1 cellular context compared by ENCODE assay signal in genomic region chr11:18634140-18635032, GRCh38.
A peak's percentile ranks its signal among the peaks of the same experiment; 100 is the strongest.
TF ChIP-seq lines count a peak whose summit lies in the region.

A gene with protein sequence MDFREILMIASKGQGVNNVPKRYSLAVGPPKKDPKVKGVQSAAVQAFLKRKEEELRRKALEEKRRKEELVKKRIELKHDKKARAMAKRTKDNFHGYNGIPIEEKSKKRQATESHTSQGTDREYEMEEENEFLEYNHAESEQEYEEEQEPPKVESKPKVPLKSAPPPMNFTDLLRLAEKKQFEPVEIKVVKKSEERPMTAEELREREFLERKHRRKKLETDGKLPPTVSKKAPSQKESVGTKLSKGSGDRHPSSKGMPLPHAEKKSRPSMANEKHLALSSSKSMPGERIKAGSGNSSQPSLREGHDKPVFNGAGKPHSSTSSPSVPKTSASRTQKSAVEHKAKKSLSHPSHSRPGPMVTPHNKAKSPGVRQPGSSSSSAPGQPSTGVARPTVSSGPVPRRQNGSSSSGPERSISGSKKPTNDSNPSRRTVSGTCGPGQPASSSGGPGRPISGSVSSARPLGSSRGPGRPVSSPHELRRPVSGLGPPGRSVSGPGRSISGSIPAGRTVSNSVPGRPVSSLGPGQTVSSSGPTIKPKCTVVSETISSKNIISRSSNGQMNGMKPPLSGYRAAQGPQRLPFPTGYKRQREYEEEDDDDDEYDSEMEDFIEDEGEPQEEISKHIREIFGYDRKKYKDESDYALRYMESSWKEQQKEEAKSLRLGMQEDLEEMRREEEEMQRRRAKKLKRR (minus strand): TSS chr11:18634342. CDS start chr11:18634257, 85 bp downstream.

TF ChIP-seq in K562, 482 proteins besides CTCF, POLR2A, EP300 and RAD21 (continued from another document and continues in another):
- TF ChIP-seq, protein P1, sequence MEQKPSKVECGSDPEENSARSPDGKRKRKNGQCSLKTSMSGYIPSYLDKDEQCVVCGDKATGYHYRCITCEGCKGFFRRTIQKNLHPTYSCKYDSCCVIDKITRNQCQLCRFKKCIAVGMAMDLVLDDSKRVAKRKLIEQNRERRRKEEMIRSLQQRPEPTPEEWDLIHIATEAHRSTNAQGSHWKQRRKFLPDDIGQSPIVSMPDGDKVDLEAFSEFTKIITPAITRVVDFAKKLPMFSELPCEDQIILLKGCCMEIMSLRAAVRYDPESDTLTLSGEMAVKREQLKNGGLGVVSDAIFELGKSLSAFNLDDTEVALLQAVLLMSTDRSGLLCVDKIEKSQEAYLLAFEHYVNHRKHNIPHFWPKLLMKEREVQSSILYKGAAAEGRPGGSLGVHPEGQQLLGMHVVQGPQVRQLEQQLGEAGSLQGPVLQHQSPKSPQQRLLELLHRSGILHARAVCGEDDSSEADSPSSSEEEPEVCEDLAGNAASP (IDR thresholded peaks at IDR 0.05): no peak
- TF ChIP-seq CREM (IDR thresholded peaks at IDR 0.05; ENCODE audit: low read depth) (peak; percentile 99), SRF (CRISPR knock-in tag; IDR thresholded peaks at IDR 0.05) (no peak; a peak in 1 of 4 replicates), KAT2B (IDR thresholded peaks at IDR 0.05; ENCODE audit: low read depth, low read length) (no peak), CHD2 (IDR thresholded peaks at IDR 0.05; ENCODE audit: low read depth, low read length) (peak; percentile 89), HNRNPUL1 (IDR thresholded peaks at IDR 0.05; ENCODE audit: low read length) (no peak), RNF2 (IDR thresholded peaks at IDR 0.05) (peak; percentile 66; the same call in 1 of the 2 replicates), TCF7 (IDR thresholded peaks at IDR 0.05; ENCODE audit: borderline replicate concordance) (no peak), LARP7 (IDR thresholded peaks at IDR 0.05) (no peak), DMBX1 (CRISPR knock-in tag; IDR thresholded peaks at IDR 0.05; ENCODE audit: borderline replicate concordance) (0 out of 2 replicates have a peak, but pooled peaks have one; percentile 51), SP2 (IDR thresholded peaks at IDR 0.05; ENCODE audit: extremely low read depth, low read depth, low read length, poor library complexity, severe bottlenecking) (no peak), PRPF4 (IDR thresholded peaks at IDR 0.05; ENCODE audit: insufficient read depth, low read depth, low read length, poor library complexity, severe bottlenecking) (no peak), HIVEP1 (CRISPR knock-in tag; IDR thresholded peaks at IDR 0.05) (no peak), MIER1 (IDR thresholded peaks at IDR 0.05; ENCODE audit: low read depth) (no peak), HOXB6 (CRISPR knock-in tag; IDR thresholded peaks at IDR 0.05; ENCODE audit: borderline replicate concordance) (no peak), RBM14 (IDR thresholded peaks at IDR 0.05; ENCODE audit: borderline replicate concordance, insufficient read depth, low read depth, low read length) (no peak), ZNF57 (CRISPR knock-in tag; IDR thresholded peaks at IDR 0.05) (no peak), MED1 (CRISPR knock-in tag; IDR thresholded peaks at IDR 0.05; ENCODE audit: borderline replicate concordance) (no peak), ZBTB12 (CRISPR knock-in tag; IDR thresholded peaks at IDR 0.05) (peak; percentile 95), CBX3 (IDR thresholded peaks at IDR 0.05; ENCODE audit: borderline replicate concordance in 1 of 2, low read length in 2 of 2) (peak in 1 of 2 experiments; percentile 91; a peak in 2 of 3 replicates), CBFA2T2 (conservative IDR thresholded peaks at IDR 0.05) (no peak), GTF2E2 (tag; IDR thresholded peaks at IDR 0.05) (peak; percentile 69; the same call in 1 of the 2 replicates), FOXA3 (CRISPR knock-in tag; conservative IDR thresholded peaks at IDR 0.05 in 1 of 2, IDR thresholded peaks at IDR 0.05 in 1 of 2) (0 out of 4 replicates have a peak, but pooled peaks of 1 of the 2 experiments have one; percentile 21), SIX5 (IDR thresholded peaks at IDR 0.05; ENCODE audit: borderline replicate concordance in 1 of 2, insufficient read depth in 1 of 2, low read depth in 1 of 2, low read length in 2 of 2) (no peak), ZNF668 (CRISPR knock-in tag; IDR thresholded peaks at IDR 0.05) (no peak; the same call in 1 of the 2 replicates), SMARCA4 (IDR thresholded peaks at IDR 0.05) (no peak), ZNF764 (CRISPR knock-in tag; IDR thresholded peaks at IDR 0.05; ENCODE audit: low read depth) (no peak), ESRRB (CRISPR knock-in tag; IDR thresholded peaks at IDR 0.05; ENCODE audit: borderline replicate concordance) (no peak), SMAD2 (IDR thresholded peaks at IDR 0.05; ENCODE audit: low read depth, low read length) (no peak), CCNT2 (IDR thresholded peaks at IDR 0.05; ENCODE audit: borderline replicate concordance, extremely low read depth, insufficient read length, low read depth, low read length) (peak; percentile 29), ILK (tag; IDR thresholded peaks at IDR 0.05; ENCODE audit: borderline replicate concordance, low read depth) (no peak), NR2F6 (CRISPR knock-in tag; IDR thresholded peaks at IDR 0.05) (no peak), ZNF217 (CRISPR knock-in tag; IDR thresholded peaks at IDR 0.05) (no peak), BACH1 (tag; IDR thresholded peaks at IDR 0.05) (peak; percentile 33; the same call in 1 of the 2 replicates), KLF10 (CRISPR knock-in tag; IDR thresholded peaks at IDR 0.05) (no peak), MTF1 (CRISPR knock-in tag; IDR thresholded peaks at IDR 0.05; ENCODE audit: borderline replicate concordance) (no peak), HNRNPH1 (optimal IDR thresholded peaks at IDR 0.05; ENCODE audit: low read depth, low read length) (no peak), CBFB (CRISPR knock-in tag; IDR thresholded peaks at IDR 0.05) (no peak), SMARCA5 (IDR thresholded peaks at IDR 0.05) (no peak), NR1H2 (CRISPR knock-in tag; IDR thresholded peaks at IDR 0.05) (no peak)
- TF ChIP-seq, protein P2, sequence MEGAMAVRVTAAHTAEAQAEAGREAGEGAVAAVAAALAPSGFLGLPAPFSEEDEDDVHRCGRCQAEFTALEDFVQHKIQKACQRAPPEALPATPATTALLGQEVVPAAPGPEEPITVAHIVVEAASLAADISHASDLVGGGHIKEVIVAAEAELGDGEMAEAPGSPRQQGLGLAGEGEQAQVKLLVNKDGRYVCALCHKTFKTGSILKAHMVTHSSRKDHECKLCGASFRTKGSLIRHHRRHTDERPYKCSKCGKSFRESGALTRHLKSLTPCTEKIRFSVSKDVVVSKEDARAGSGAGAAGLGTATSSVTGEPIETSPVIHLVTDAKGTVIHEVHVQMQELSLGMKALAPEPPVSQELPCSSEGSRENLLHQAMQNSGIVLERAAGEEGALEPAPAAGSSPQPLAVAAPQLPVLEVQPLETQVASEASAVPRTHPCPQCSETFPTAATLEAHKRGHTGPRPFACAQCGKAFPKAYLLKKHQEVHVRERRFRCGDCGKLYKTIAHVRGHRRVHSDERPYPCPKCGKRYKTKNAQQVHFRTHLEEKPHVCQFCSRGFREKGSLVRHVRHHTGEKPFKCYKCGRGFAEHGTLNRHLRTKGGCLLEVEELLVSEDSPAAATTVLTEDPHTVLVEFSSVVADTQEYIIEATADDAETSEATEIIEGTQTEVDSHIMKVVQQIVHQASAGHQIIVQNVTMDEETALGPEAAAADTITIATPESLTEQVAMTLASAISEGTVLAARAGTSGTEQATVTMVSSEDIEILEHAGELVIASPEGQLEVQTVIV (CRISPR knock-in tag; IDR thresholded peaks at IDR 0.05; ENCODE audit: borderline replicate concordance): no peak
- TF ChIP-seq, protein P3, sequence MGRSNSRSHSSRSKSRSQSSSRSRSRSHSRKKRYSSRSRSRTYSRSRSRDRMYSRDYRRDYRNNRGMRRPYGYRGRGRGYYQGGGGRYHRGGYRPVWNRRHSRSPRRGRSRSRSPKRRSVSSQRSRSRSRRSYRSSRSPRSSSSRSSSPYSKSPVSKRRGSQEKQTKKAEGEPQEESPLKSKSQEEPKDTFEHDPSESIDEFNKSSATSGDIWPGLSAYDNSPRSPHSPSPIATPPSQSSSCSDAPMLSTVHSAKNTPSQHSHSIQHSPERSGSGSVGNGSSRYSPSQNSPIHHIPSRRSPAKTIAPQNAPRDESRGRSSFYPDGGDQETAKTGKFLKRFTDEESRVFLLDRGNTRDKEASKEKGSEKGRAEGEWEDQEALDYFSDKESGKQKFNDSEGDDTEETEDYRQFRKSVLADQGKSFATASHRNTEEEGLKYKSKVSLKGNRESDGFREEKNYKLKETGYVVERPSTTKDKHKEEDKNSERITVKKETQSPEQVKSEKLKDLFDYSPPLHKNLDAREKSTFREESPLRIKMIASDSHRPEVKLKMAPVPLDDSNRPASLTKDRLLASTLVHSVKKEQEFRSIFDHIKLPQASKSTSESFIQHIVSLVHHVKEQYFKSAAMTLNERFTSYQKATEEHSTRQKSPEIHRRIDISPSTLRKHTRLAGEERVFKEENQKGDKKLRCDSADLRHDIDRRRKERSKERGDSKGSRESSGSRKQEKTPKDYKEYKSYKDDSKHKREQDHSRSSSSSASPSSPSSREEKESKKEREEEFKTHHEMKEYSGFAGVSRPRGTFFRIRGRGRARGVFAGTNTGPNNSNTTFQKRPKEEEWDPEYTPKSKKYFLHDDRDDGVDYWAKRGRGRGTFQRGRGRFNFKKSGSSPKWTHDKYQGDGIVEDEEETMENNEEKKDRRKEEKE (IDR thresholded peaks at IDR 0.05; ENCODE audit: borderline replicate concordance in 1 of 2, control insufficient read depth in 1 of 2, low read depth in 2 of 2, low read length in 1 of 2): no peak
- TF ChIP-seq, protein P4, sequence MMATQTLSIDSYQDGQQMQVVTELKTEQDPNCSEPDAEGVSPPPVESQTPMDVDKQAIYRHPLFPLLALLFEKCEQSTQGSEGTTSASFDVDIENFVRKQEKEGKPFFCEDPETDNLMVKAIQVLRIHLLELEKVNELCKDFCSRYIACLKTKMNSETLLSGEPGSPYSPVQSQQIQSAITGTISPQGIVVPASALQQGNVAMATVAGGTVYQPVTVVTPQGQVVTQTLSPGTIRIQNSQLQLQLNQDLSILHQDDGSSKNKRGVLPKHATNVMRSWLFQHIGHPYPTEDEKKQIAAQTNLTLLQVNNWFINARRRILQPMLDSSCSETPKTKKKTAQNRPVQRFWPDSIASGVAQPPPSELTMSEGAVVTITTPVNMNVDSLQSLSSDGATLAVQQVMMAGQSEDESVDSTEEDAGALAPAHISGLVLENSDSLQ (IDR thresholded peaks at IDR 0.05): peak; percentile 35; the same call in 1 of the 2 replicates
- TF ChIP-seq, protein P5, sequence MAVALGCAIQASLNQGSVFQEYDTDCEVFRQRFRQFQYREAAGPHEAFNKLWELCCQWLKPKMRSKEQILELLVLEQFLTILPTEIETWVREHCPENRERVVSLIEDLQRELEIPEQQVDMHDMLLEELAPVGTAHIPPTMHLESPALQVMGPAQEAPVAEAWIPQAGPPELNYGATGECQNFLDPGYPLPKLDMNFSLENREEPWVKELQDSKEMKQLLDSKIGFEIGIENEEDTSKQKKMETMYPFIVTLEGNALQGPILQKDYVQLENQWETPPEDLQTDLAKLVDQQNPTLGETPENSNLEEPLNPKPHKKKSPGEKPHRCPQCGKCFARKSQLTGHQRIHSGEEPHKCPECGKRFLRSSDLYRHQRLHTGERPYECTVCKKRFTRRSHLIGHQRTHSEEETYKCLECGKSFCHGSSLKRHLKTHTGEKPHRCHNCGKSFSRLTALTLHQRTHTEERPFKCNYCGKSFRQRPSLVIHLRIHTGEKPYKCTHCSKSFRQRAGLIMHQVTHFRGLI (CRISPR knock-in tag; IDR thresholded peaks at IDR 0.05): no peak
- TF ChIP-seq, protein P6, sequence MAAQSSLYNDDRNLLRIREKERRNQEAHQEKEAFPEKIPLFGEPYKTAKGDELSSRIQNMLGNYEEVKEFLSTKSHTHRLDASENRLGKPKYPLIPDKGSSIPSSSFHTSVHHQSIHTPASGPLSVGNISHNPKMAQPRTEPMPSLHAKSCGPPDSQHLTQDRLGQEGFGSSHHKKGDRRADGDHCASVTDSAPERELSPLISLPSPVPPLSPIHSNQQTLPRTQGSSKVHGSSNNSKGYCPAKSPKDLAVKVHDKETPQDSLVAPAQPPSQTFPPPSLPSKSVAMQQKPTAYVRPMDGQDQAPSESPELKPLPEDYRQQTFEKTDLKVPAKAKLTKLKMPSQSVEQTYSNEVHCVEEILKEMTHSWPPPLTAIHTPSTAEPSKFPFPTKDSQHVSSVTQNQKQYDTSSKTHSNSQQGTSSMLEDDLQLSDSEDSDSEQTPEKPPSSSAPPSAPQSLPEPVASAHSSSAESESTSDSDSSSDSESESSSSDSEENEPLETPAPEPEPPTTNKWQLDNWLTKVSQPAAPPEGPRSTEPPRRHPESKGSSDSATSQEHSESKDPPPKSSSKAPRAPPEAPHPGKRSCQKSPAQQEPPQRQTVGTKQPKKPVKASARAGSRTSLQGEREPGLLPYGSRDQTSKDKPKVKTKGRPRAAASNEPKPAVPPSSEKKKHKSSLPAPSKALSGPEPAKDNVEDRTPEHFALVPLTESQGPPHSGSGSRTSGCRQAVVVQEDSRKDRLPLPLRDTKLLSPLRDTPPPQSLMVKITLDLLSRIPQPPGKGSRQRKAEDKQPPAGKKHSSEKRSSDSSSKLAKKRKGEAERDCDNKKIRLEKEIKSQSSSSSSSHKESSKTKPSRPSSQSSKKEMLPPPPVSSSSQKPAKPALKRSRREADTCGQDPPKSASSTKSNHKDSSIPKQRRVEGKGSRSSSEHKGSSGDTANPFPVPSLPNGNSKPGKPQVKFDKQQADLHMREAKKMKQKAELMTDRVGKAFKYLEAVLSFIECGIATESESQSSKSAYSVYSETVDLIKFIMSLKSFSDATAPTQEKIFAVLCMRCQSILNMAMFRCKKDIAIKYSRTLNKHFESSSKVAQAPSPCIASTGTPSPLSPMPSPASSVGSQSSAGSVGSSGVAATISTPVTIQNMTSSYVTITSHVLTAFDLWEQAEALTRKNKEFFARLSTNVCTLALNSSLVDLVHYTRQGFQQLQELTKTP (IDR thresholded peaks at IDR 0.05; ENCODE audit: low read depth in 1 of 2, partially characterized antibody in 2 of 2): no peak
